8 cellular contexts compared by ENCODE assay signal in the genomic region with DNA sequence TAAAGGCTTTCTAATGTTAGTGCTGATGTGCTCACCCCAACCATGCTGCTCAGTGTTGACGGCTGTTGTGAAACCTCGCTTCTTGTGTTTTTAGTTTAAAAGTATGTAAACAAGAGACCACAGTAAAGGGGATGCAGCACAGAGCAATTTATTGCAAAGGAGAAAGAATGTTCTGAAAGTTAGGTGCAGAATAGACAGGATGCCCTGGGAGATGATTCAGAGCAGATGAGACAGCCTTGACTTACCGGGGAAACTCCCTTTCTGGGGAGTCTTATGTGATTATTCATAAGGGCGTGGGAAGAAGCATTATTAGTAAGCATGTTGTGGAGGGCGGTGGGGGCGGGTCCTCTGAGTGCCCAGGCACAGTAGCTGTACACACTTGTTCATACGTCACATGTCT. TPM values are rescaled to one million over a fixed set of nuclear protein-coding genes. Genes with fewer than 3 reads are reported as not detected.
A peak's percentile ranks its signal among the peaks of the same experiment; 100 is the strongest.
DNase-seq lines count a peak whose midpoint lies in the region; FAIRE-seq and TF ChIP-seq lines count a peak whose summit lies in the region.

No MANE protein-coding gene starts in this region.

- no peaks in the 10 kb centered on the region for H3K27me3 ChIP-seq in MG63
- no peaks in the 10 kb centered on the region for H3K27me3 ChIP-seq in SJCRH30

- BruUV-seq in Calu3 (replicated peaks; lab: Mats Ljungman, UMichigan): no TSS peak

- H3K36me3 ChIP-seq in MG63 (no peaks in the 10 kb centered on the region), SJCRH30 (peaks cover 18% of the 10 kb centered on the region)

- FAIRE-seq in GM12891 (lab: Jason Lieb, UNC): peak; percentile 26

- no peak overlapping the region for H3K4me3 ChIP-seq in MG63
- H3K4me3 ChIP-seq in SJCRH30: no peak overlapping the region

- H3K27ac ChIP-seq in SJCRH30: no peak overlapping the region

- no peak for TF ChIP-seq CTCF in Calu3 (IDR thresholded peaks at IDR 0.05; ENCODE audit: unreplicated experiment)

- no peaks in the 10 kb centered on the region for H3K36me3 Mint-ChIP-seq in Calu3 (ENCODE audit: insufficient read depth, unreplicated experiment)

- intact Hi-C loops in Calu3 (cut with micrococcal nuclease; ENCODE audit: unreplicated experiment): no loop called here

- DNase-seq in GM12891 (ENCODE audit: insufficient read length, low spot score) (no peak), MG63 (peak; percentile 73), dedifferentiated amniotic fluid mesenchymal stem cell (ENCODE audit: extremely low spot score) (peak; percentile 87), NCI-H345 treated with DMSO at 0.1 percent for 48 hours (lab: John Stamatoyannopoulos, UW; ENCODE audit: unreplicated experiment) (no peak), Calu3 (no peak), SJCRH30 (no peak), mucosa of gallbladder (ENCODE audit: low spot score) (no peak)
- DNase-seq in stimulated activated CD4-positive, alpha-beta T cell treated with anti-CD3 and anti-CD28 coated beads, Interleukin-1b, Interleukin-23, amount 100 ng/mL, for 24 hours (ENCODE audit: low read depth in 4 of 4, low spot score in 1 of 4): peak; percentile 7 to 49 (median 30)

- H3K4me1 Mint-ChIP-seq in Calu3 (ENCODE audit: low read depth, unreplicated experiment): no peaks in the 10 kb centered on the region

- H3K4me3 Mint-ChIP-seq in Calu3 (ENCODE audit: low read depth, unreplicated experiment): no peak overlapping the region

- TF ChIP-seq POLR2A in GM12891 (IDR thresholded peaks at IDR 0.05; ENCODE audit: low read depth, low read length): no peak

- no peak overlapping the region for H3K27ac Mint-ChIP-seq in Calu3 (ENCODE audit: unreplicated experiment)

- CTCF ChIA-PET in Calu3 (lab: Charles Lee): no interaction called here

- H3K9me3 Mint-ChIP-seq in Calu3 (ENCODE audit: low read depth, unreplicated experiment): peaks cover 5% of the 10 kb centered on the region

- H3K4me1 ChIP-seq in SJCRH30: no peaks in the 10 kb centered on the region; the same call in 1 of the 2 replicates

- H3K9me3 ChIP-seq in MG63: no peaks in the 10 kb centered on the region
- H3K9me3 ChIP-seq in SJCRH30 (replicated peaks): no peaks in the 10 kb centered on the region

- H3K27me3 Mint-ChIP-seq in Calu3 (ENCODE audit: unreplicated experiment): no peaks in the 10 kb centered on the region

TF ChIP-seq in GM12891, 5 proteins besides CTCF, POLR2A, EP300 and RAD21:
- TF ChIP-seq POU2F2 (IDR thresholded peaks at IDR 0.05; ENCODE audit: low read depth, low read length) (peak; percentile 94), POLR2AphosphoS5 (IDR thresholded peaks at IDR 0.05; ENCODE audit: low read depth, low read length) (no peak)

RNA-seq across cellular contexts. Expression of a gene that starts 47.7 kb away (rescaled TPM):
- polyA plus RNA-seq in GM12891 (2012; ENCODE audit: low read depth, missing spikeins): 8.8 TPM
- 3.0 and 4.6 TPM in 2 replicates for total RNA-seq in MG63 (2014; rRNA removed; shearing (Covaris generic); ENCODE audit: low replicate concordance)
- total RNA-seq in Calu3 (2022) (not detected in 2 replicates), mucosa of gallbladder (80.5 TPM)
- total RNA-seq in SJCRH30 (2014; rRNA removed; shearing (Covaris generic)): 13.8 and 14.3 TPM in 2 replicates

RNA-seq across cellular contexts. Expression of a gene that starts 50.4 kb away (rescaled TPM):
- 1.2 TPM for polyA plus RNA-seq in GM12891 (2012; ENCODE audit: low read depth, missing spikeins)
- not detected in 2 replicates for total RNA-seq in MG63 (2014; rRNA removed; shearing (Covaris generic); ENCODE audit: low replicate concordance)
- not detected in 2 replicates for total RNA-seq in Calu3 (2022)
- total RNA-seq in SJCRH30 (2014; rRNA removed; shearing (Covaris generic)): 9.5 and 9.9 TPM in 2 replicates
- total RNA-seq in mucosa of gallbladder: 7.1 TPM

Comparison
In these comparisons a context has a peak if more than half of its experiments do, and no peak if none do; other contexts are left out.
1. DNase-seq: peak in MG63 (single experiment), dedifferentiated amniotic fluid mesenchymal stem cell (single experiment) and stimulated activated CD4-positive, alpha-beta T cell treated with anti-CD3 and anti-CD28 coated beads, Interleukin-1b, Interleukin-23, amount 100 ng/mL, for 24 hours (4 of 4); none in GM12891 (single experiment), NCI-H345 treated with DMSO at 0.1 percent for 48 hours (single experiment), Calu3 (single experiment), SJCRH30 (0 of 2) and mucosa of gallbladder (single experiment).